In the genomic region with DNA sequence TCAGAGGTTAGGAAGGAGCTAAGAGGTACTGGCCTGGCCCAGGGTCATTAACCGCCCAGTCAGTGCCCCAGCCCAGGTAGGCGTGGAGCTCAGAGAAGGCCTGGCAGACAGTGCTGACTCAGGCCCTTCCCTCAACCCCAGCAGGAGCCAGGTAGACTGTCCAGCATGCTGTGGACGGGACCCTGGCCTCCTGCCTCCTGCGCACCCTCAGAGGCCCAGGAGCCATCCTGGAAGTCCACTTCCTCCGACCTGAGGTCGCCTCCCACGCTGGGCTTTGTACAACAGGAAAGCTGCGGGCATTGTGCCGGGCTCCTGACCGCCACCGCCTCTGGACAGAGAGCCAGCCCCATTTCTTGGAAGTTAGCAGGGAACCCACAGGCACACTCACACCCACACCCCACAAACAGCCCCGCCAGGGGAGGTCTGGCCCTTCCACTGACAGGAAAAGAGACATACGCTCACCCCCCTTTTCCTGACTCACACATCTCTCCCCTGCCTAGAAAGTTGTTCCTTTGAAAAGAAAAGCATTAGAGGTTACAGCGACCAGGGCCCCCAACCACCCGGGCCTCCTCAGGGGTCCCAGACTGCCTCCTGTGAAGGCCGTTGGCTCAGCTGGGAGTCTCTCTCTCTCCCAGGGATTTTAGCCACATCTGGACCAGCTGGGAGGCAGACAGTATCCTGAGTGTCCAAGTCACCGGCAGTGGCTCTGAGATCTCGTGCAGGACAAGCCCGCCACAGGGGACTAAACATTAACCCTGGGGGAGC, we compare ENCODE assay signal across 8 cellular contexts. TPM values are rescaled to one million over a fixed set of nuclear protein-coding genes. Genes with fewer than 3 reads are reported as not detected.
A peak's percentile ranks its signal among the peaks of the same experiment; 100 is the strongest.
DNase-seq lines count a peak whose midpoint lies in the region; ATAC-seq, FAIRE-seq and TF ChIP-seq lines count a peak whose summit lies in the region.

No MANE protein-coding gene starts in this region.

- intact Hi-C loops in right cardiac atrium (cut with DNase I), result no loop called here

- peaks cover 6 to 9% of the 10 kb centered on the region in 2 donors for H3K36me3 Mint-ChIP-seq in activated naive CD4-positive, alpha-beta T cell treated with anti-CD3 and anti-CD28 coated beads, Interleukin-2, amount 50 U/mL, for 72 hours

- H3K9me3 Mint-ChIP-seq in activated naive CD4-positive, alpha-beta T cell treated with anti-CD3 and anti-CD28 coated beads, Interleukin-2, amount 50 U/mL, for 72 hours, result no peaks in the 10 kb centered on the region

- WGBS in right cardiac atrium, result 48% methylated on average over 19 of the region's 19 CpGs

- no peak overlapping the region for H3K4me3 ChIP-seq in HEK293 (ENCODE audit: low read depth, low read length)
- no peak overlapping the region for H3K4me3 ChIP-seq in right cardiac atrium (ENCODE audit: low read length)
- no peak overlapping the region for H3K4me3 ChIP-seq in skin epidermis

- ATAC-seq in activated naive CD4-positive, alpha-beta T cell treated with anti-CD3 and anti-CD28 coated beads, Interleukin-2, amount 50 U/mL, for 72 hours, result peak in 1 of 2 donors; percentile 22
- ATAC-seq in right cardiac atrium (peak; percentile 28 to 72), HG03469 (IDR thresholded peaks at IDR 0.05; ENCODE audit: unreplicated experiment) (no peak)

- no peak for DNase-seq in activated naive CD4-positive, alpha-beta T cell treated with anti-CD3 and anti-CD28 coated beads, Interleukin-2, amount 50 U/mL, for 72 hours (ENCODE audit: low spot score in 2 of 2)
- peak; percentile 70 to 87 (median 86) for DNase-seq in right cardiac atrium
- no peak for DNase-seq in HPDE6-E6E7 (ENCODE audit: extremely low spot score)
- DNase-seq in GM19239 (ENCODE audit: insufficient read length, low spot score), result no peak
- no peak for DNase-seq in LoVo (ENCODE audit: low spot score)

- H3K27me3 ChIP-seq in right cardiac atrium (ENCODE audit: control insufficient read depth, insufficient read depth), result no peaks in the 10 kb centered on the region

- POLR2A ChIA-PET in HEK293 (lab: Yijun Ruan, JAX), result interaction anchor here (1.3 kb wide), 1 partner anchor 21 kb away, joined by 3 read pairs; no protein-coding TSS in a partner anchor

- peaks cover 12% of the 10 kb centered on the region for H3K4me1 ChIP-seq in HEK293 (ENCODE audit: control insufficient read depth, insufficient read depth, low read length)
- peaks cover 33% of the 10 kb centered on the region for H3K4me1 ChIP-seq in right cardiac atrium (ENCODE audit: control insufficient read depth, insufficient read depth, low read length)

- H3K36me3 ChIP-seq in HEK293 (ENCODE audit: control insufficient read depth in 2 of 2, insufficient read depth in 1 of 2, low read length in 2 of 2), result peaks cover 0 to 52% of the 10 kb centered on the region in 2 experiments; a peak in 1 of 3 replicates

- H3K27ac ChIP-seq in HEK293 (ENCODE audit: extremely low read depth, low read depth, low read length), result no peak overlapping the region
- H3K27ac ChIP-seq in right cardiac atrium (ENCODE audit: low read length), result peak overlapping the region; percentile 74
- H3K27ac ChIP-seq in skin epidermis, result peak overlapping the region; percentile 33 to 97 (median 78)

- H3K27ac Mint-ChIP-seq in activated naive CD4-positive, alpha-beta T cell treated with anti-CD3 and anti-CD28 coated beads, Interleukin-2, amount 50 U/mL, for 72 hours, result peak overlapping the region; percentile 72 to 85

- H3K9me3 ChIP-seq in HEK293 (ENCODE audit: control insufficient read depth, insufficient read depth, low read depth, low read length) (no peaks in the 10 kb centered on the region), right cardiac atrium (ENCODE audit: control insufficient read depth, low read length) (no peaks in the 10 kb centered on the region)

- FAIRE-seq in GM19239 (lab: Jason Lieb, UNC), result no peak

- no peak for TF ChIP-seq CTCF in HEK293 (tag by site-specific recombination; IDR thresholded peaks at IDR 0.05)

- CTCF ChIA-PET in HEK293 (lab: Yijun Ruan, JAX), result interaction anchor here (0.7 to 22.4 kb wide), 3 partner anchors 11 to 315 kb away, joined by 3 to 342 read pairs (median 25); no protein-coding TSS in a partner anchor

TF ChIP-seq in HEK293, 187 proteins besides CTCF, POLR2A, EP300 and RAD21:
- 0 out of 2 replicates have a peak, but pooled peaks have one; percentile 23 for TF ChIP-seq GLIS2 (tag by site-specific recombination; IDR thresholded peaks at IDR 0.05)
- peak; percentile 80 for TF ChIP-seq GLIS1 (tag by site-specific recombination; IDR thresholded peaks at IDR 0.05)
- TF ChIP-seq, protein P1, sequence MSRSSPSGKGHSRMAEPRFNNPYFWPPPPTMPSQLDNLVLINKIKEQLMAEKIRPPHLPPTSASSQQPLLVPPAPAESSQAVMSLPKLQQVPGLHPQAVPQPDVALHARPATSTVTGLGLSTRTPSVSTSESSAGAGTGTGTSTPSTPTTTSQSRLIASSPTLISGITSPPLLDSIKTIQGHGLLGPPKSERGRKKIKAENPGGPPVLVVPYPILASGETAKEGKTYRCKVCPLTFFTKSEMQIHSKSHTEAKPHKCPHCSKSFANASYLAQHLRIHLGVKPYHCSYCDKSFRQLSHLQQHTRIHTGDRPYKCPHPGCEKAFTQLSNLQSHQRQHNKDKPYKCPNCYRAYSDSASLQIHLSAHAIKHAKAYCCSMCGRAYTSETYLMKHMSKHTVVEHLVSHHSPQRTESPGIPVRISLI (tag by site-specific recombination; IDR thresholded peaks at IDR 0.05), result no peak
- TF ChIP-seq EGR2 (tag by site-specific recombination; IDR thresholded peaks at IDR 0.05; ENCODE audit: low read depth), result 0 out of 2 replicates have a peak, but pooled peaks have one; percentile 4
- peak; percentile 86 for TF ChIP-seq ZIC2 (tag by site-specific recombination; IDR thresholded peaks at IDR 0.05)
- TF ChIP-seq ZNF707 (tag by site-specific recombination; IDR thresholded peaks at IDR 0.05), result no peak
TF ChIP-seq in HEK293: peak in this region for 4.

RNA-seq across cellular contexts. Expression of a gene that starts 7.7 kb away (rescaled TPM):
- total RNA-seq in activated naive CD4-positive, alpha-beta T cell treated with anti-CD3 and anti-CD28 coated beads, Interleukin-2, amount 50 U/mL, for 72 hours, result 10 to 100 TPM; 45.3 to 77.0 TPM
- total RNA-seq in right cardiac atrium, result 10 to 100 TPM; 18.5 to 36.3 (median 32.1) TPM
- 33.8 TPM for polyA plus RNA-seq in right cardiac atrium

RNA-seq across cellular contexts. Expression of a gene that starts 50.4 kb away (rescaled TPM):
- total RNA-seq in activated naive CD4-positive, alpha-beta T cell treated with anti-CD3 and anti-CD28 coated beads, Interleukin-2, amount 50 U/mL, for 72 hours, result 1 to 10 TPM; 3.1 to 7.3 TPM
- 10 to 100 TPM in 3 of 4 donors, 1 to 10 TPM in 1; 9.6 to 12.8 (median 11.3) TPM for total RNA-seq in right cardiac atrium
- 7.4 TPM for polyA plus RNA-seq in right cardiac atrium

RNA-seq across cellular contexts. Expression of a gene that starts 51.6 kb away (rescaled TPM):
- 1 to 10 TPM; 2.4 to 9.3 TPM for total RNA-seq in activated naive CD4-positive, alpha-beta T cell treated with anti-CD3 and anti-CD28 coated beads, Interleukin-2, amount 50 U/mL, for 72 hours
- 1 to 10 TPM; 2.9 to 9.7 (median 5.2) TPM for total RNA-seq in right cardiac atrium
- 2.8 TPM for polyA plus RNA-seq in right cardiac atrium

Comparison
In these comparisons a context has a peak if more than half of its experiments do, and no peak if none do; other contexts are left out.
1. DNase-seq: peak in right cardiac atrium (3 of 3); none in activated naive CD4-positive, alpha-beta T cell treated with anti-CD3 and anti-CD28 coated beads, Interleukin-2, amount 50 U/mL, for 72 hours (0 of 2), HPDE6-E6E7 (single experiment), GM19239 (single experiment) and LoVo (single experiment).